8 cellular contexts compared by ENCODE assay signal in genomic region chr17:55237826-55238196, GRCh38. TPM values are rescaled to one million over a fixed set of nuclear protein-coding genes. Genes with fewer than 3 reads are reported as not detected.
A peak's percentile ranks its signal among the peaks of the same experiment; 100 is the strongest.
DNase-seq lines count a peak whose midpoint lies in the region; ATAC-seq, FAIRE-seq and TF ChIP-seq lines count a peak whose summit lies in the region.

No MANE protein-coding gene starts in this region.

- H3K9me2 ChIP-seq in neural cell (ENCODE audit: insufficient read depth, low read length), result no peaks in the 10 kb centered on the region

- H2AFZ ChIP-seq in neural cell (ENCODE audit: low read depth, low read length), result peak overlapping the region; percentile 16

- peak overlapping the region; percentile 61 to 95 (median 84) for H3K4me3 Mint-ChIP-seq in CD4-positive, alpha-beta memory T cell

- no peak for ATAC-seq in GM21367 (IDR thresholded peaks at IDR 0.05; ENCODE audit: unreplicated experiment)

- H3F3A ChIP-seq in neural cell (ENCODE audit: insufficient read depth, low read length, poor library complexity, severe bottlenecking), result peaks cover 9% of the 10 kb centered on the region

- CTCF ChIA-PET in CD4-positive, alpha-beta memory T cell (lab: Charles Lee; ENCODE audit: partially characterized antibody), result interaction anchor here (0.8 to 7.0 kb wide), 15 partner anchors 8 to 245 kb away, joined by 3 to 109 read pairs (median 5); partner anchors contain the start of gene HLF

- H3K9me3 ChIP-seq in CD4-positive, alpha-beta memory T cell (ENCODE audit: control insufficient read depth in 1 of 2, low read length in 2 of 2), result no peaks in the 10 kb centered on the region
- H3K9me3 ChIP-seq in HUES6 (ENCODE audit: control insufficient read depth, insufficient read depth, low read depth, low read length), result no peaks in the 10 kb centered on the region
- no peaks in the 10 kb centered on the region for H3K9me3 ChIP-seq in neural cell (ENCODE audit: low read length)

- H3K36me3 ChIP-seq in CD4-positive, alpha-beta memory T cell (ENCODE audit: insufficient read depth, low read length), result no peaks in the 10 kb centered on the region
- H3K36me3 ChIP-seq in HUES6 (ENCODE audit: control insufficient read depth, insufficient read depth, low read length) (no peaks in the 10 kb centered on the region), neural cell (ENCODE audit: insufficient read depth, low read length) (no peaks in the 10 kb centered on the region)

- FAIRE-seq in frontal cortex (lab: Jason Lieb, UNC), result no peak

- H3K27me3 ChIP-seq in CD4-positive, alpha-beta memory T cell (ENCODE audit: insufficient read depth, low read length), result no peaks in the 10 kb centered on the region
- H3K27me3 ChIP-seq in HUES6 (ENCODE audit: control insufficient read depth, insufficient read depth, low read length), result peaks cover 36% of the 10 kb centered on the region
- no peaks in the 10 kb centered on the region for H3K27me3 ChIP-seq in neural cell (ENCODE audit: insufficient read depth, low read depth, low read length)

- peak overlapping the region; percentile 31 for H3K4me2 ChIP-seq in neural cell (ENCODE audit: low read length)

- TF ChIP-seq RAD21 in neural cell (conservative IDR thresholded peaks at IDR 0.05), result no peak

- no peaks in the 10 kb centered on the region for H3K36me3 Mint-ChIP-seq in CD4-positive, alpha-beta memory T cell

- POLR2A ChIA-PET in CD4-positive, alpha-beta memory T cell (lab: Charles Lee; ENCODE audit: partially characterized antibody), result interaction anchor here (0.8 to 4.6 kb wide), 31 partner anchors 11 to 269 kb away, joined by 3 to 119 read pairs (median 6); partner anchors contain the start of genes COX11, HLF, MMD and STXBP4

- peak overlapping the region; percentile 87 to 94 (median 92) for H3K27ac Mint-ChIP-seq in CD4-positive, alpha-beta memory T cell

- DNase-seq in CD4-positive, alpha-beta memory T cell, result no peak
- DNase-seq in frontal cortex (ENCODE audit: low spot score in 2 of 2), result no peak
- DNase-seq in activated naive CD4-positive, alpha-beta T cell treated with Interleukin-2 at 50 U/mL for 16 hours, result no peak
- no peak for DNase-seq in NCI-H446 (lab: John Stamatoyannopoulos, UW)

- H3K4me1 ChIP-seq in CD4-positive, alpha-beta memory T cell (ENCODE audit: insufficient read depth, low read length), result peaks cover 28% of the 10 kb centered on the region
- no peaks in the 10 kb centered on the region for H3K4me1 ChIP-seq in HUES6 (ENCODE audit: control insufficient read depth, insufficient read depth, low read length)

- H3K9ac ChIP-seq in HUES6 (ENCODE audit: low read length) (no peak overlapping the region), neural cell (ENCODE audit: low read length) (peak overlapping the region; percentile 35)

- H3K27ac ChIP-seq in CD4-positive, alpha-beta memory T cell (ENCODE audit: low read depth, low read length), result peak overlapping the region; percentile 47
- H3K27ac ChIP-seq in HUES6 (ENCODE audit: low read depth, low read length) (no peak overlapping the region), cingulate gyrus (ENCODE audit: low read depth, low read length) (peak overlapping the region; percentile 88), neural cell (ENCODE audit: low read length) (peak overlapping the region; percentile 22)

- H3K9me3 Mint-ChIP-seq in CD4-positive, alpha-beta memory T cell, result peaks cover 0 to 2% (median 0%) of the 10 kb centered on the region in 8 donors

- H3K4me3 ChIP-seq in CD4-positive, alpha-beta memory T cell (ENCODE audit: low read length in 2 of 2), result peak overlapping the region; percentile 20 to 66
- peak overlapping the region; percentile 65 for H3K4me3 ChIP-seq in HUES6 (ENCODE audit: low read depth, low read length)
- H3K4me3 ChIP-seq in neural cell (ENCODE audit: low read length), result peak overlapping the region; percentile 70

- no peak for TF ChIP-seq CTCF in neural cell (IDR thresholded peaks at IDR 0.05; ENCODE audit: poor library complexity, severe bottlenecking)

- intact Hi-C loops in CD4-positive, alpha-beta memory T cell (cut with micrococcal nuclease), result loop anchor here (1.0 to 5.0 kb wide), 6 partner anchors 26 to 270 kb away; partner anchors contain the start of genes COX11, HLF and STXBP4

- no peaks in the 10 kb centered on the region for H3K79me2 ChIP-seq in neural cell (replicated peaks; ENCODE audit: insufficient read depth, low read length)

- peaks cover 20 to 31% (median 29%) of the 10 kb centered on the region in 4 donors for H3K4me1 Mint-ChIP-seq in CD4-positive, alpha-beta memory T cell

- H4K20me1 ChIP-seq in neural cell (ENCODE audit: insufficient read depth), result no peaks in the 10 kb centered on the region

- peaks cover 0 to 4% of the 10 kb centered on the region in 2 donors for H3K27me3 Mint-ChIP-seq in CD4-positive, alpha-beta memory T cell

- TF ChIP-seq EP300 in neural cell (conservative IDR thresholded peaks at IDR 0.05; ENCODE audit: poor library complexity, severe bottlenecking), result no peak

TF ChIP-seq in neural cell, 6 proteins besides CTCF, POLR2A, EP300 and RAD21:
- TF ChIP-seq TAF1 (IDR thresholded peaks at IDR 0.05; ENCODE audit: low read depth) (no peak), SMC3 (conservative IDR thresholded peaks at IDR 0.05; ENCODE audit: poor library complexity) (no peak), REST (IDR thresholded peaks at IDR 0.05; ENCODE audit: borderline replicate concordance) (no peak), EZH2 (IDR thresholded peaks at IDR 0.05; ENCODE audit: borderline replicate concordance, insufficient read depth, low read length, poor library complexity, severe bottlenecking) (no peak), POLR2AphosphoS5 (IDR thresholded peaks at IDR 0.05) (no peak), MXI1 (conservative IDR thresholded peaks at IDR 0.05; ENCODE audit: poor library complexity, severe bottlenecking) (no peak)

RNA-seq across cellular contexts. Expression of gene HLF, which starts 26.9 kb away (rescaled TPM):
- 1 to 10 TPM; 3.5 to 3.9 TPM for total RNA-seq in CD4-positive, alpha-beta memory T cell
- polyA plus RNA-seq in CD4-positive, alpha-beta memory T cell, result 1 to 10 TPM; 3.2 to 3.7 TPM
- 0.70 and 0.71 TPM in 2 replicates for polyA plus RNA-seq in neural cell
- polyA minus RNA-seq in neural cell, result 1.5 and 1.6 TPM in 2 replicates
- 8.6 TPM for total RNA-seq in frontal cortex
